15 cellular contexts compared by ENCODE assay signal in genomic region chr3:53730565-53730964, GRCh38.
DNase-seq lines count a peak whose midpoint lies in the region; ATAC-seq and TF ChIP-seq lines count a peak whose summit lies in the region.
"Had no signal": no experiment of that assay in that cellular context is flagged by ENCODE, and none has a peak within 500 bp of the region (broad histone marks: within the 10 kb centered on the region; RNA-seq: fewer than 3 reads in every experiment).

No MANE protein-coding gene starts in this region.

- TF ChIP-seq CTCF in right atrium auricular region (IDR thresholded peaks at IDR 0.05): no peak

- H3K36me3 ChIP-seq in right atrium auricular region (no peaks in the 10 kb centered on the region), HAP-1 (replicated peaks) (no peaks in the 10 kb centered on the region)

- H3K9me3 ChIP-seq in right atrium auricular region: no peaks in the 10 kb centered on the region
- H3K9me3 ChIP-seq in HAP-1: no peaks in the 10 kb centered on the region

- H3K4me1 ChIP-seq in right atrium auricular region (peaks cover 0 to 12% of the 10 kb centered on the region in 2 donors), HAP-1 (no peaks in the 10 kb centered on the region)

- H3K27ac ChIP-seq in right atrium auricular region: no peak overlapping the region
- H3K27ac ChIP-seq: PC-9 had no signal

- in situ Hi-C loops in HAP-1 (cut with MboI; ENCODE audit: low sequenced_read_pairs): no loop called here

- DNase-seq in Right ventricle myocardium inferior (ENCODE audit: missing footprints): no peak
- no peak for DNase-seq in right atrium auricular region (ENCODE audit: low spot score)
- DNase-seq in cerebellar cortex (ENCODE audit: low spot score): peak; percentile 65
- peak; percentile 17 for DNase-seq in kidney tubule cell (ENCODE audit: low spot score)
- DNase-seq in HAP-1 (ENCODE audit: low spot score in 2 of 2): no peak
- no peak for DNase-seq in dermis blood vessel endothelial cell
- no peak for DNase-seq in NCI-H2081 treated with DMSO at 0.1 percent for 48 hours (lab: John Stamatoyannopoulos, UW)
- DNase-seq: activated CD4-positive, alpha-beta T cell treated with anti-CD3 and anti-CD28 coated beads, Interleukin-2, amount 50 U/mL, for 1 hour; EL; HCEC 1CT; naive B cell; PC-9; small intestine; T-helper 2 cell had no signal

- intact Hi-C loops in Right ventricle myocardium inferior (cut with DNase I): loop anchor here (5.0 kb wide), 1 partner anchor 117 kb away; the partner anchor contains the start of genes CHDH and IL17RB

- H3K27me3 ChIP-seq in right atrium auricular region (no peaks in the 10 kb centered on the region), HAP-1 (ENCODE audit: low read depth) (peaks cover 6% of the 10 kb centered on the region; the same call in 1 of the 2 replicates)

- no peak overlapping the region for H3K4me3 ChIP-seq in right atrium auricular region
- H3K4me3 ChIP-seq in HAP-1: no peak overlapping the region
- H3K4me3 ChIP-seq: PC-9 had no signal

- ATAC-seq in Right ventricle myocardium inferior (peak; percentile 70), GM21825 (IDR thresholded peaks at IDR 0.05; ENCODE audit: unreplicated experiment) (no peak)

Comparison
In these comparisons a context has a peak if more than half of its experiments do, and no peak if none do; other contexts are left out.
1. DNase-seq: peak in cerebellar cortex (single experiment) and kidney tubule cell (single experiment); none in Right ventricle myocardium inferior (single experiment), right atrium auricular region (single experiment), HAP-1 (0 of 2), dermis blood vessel endothelial cell (single experiment) and NCI-H2081 treated with DMSO at 0.1 percent for 48 hours (single experiment).